In the genomic region with DNA sequence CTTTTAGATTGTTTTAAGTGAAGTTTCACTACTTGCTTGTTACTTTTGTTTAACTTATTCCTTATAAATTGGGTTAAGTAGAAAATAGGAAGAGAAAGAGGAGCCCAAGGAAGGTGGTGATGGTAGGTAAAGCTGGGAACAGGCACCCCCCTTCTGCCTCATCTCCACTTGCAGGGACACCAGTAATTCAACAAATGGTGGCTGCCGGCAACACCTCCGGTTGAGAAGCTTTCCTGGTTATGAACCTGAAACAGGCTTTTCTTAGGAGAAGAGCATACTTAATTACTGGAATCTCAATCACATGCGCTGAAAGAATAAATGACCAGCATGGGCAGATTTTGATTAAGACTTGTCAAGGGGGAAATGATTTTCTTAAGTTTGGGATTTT, we compare ENCODE assay signal across 13 cellular contexts.
A peak's percentile ranks its signal among the peaks of the same experiment; 100 is the strongest.
DNase-seq lines count a peak whose midpoint lies in the region; ATAC-seq and TF ChIP-seq lines count a peak whose summit lies in the region.
"Had no signal": no experiment of that assay in that cellular context is flagged by ENCODE, and none has a peak within 500 bp of the region (broad histone marks: within the 10 kb centered on the region; RNA-seq: fewer than 3 reads in every experiment).

No MANE protein-coding gene starts in this region.

- no peaks in the 10 kb centered on the region for H4K20me1 ChIP-seq in SU-DHL-6 (ENCODE audit: low read depth, low read length)

- H3K4me2 ChIP-seq in SU-DHL-6 (ENCODE audit: low read depth, low read length, poor library complexity, severe bottlenecking): peak overlapping the region; percentile 61

- in situ Hi-C loops in brain microvascular endothelial cell (cut with HindIII; ENCODE audit: low pct_ligation_motif_present, low sequenced_read_pairs): no loop called here

- no peak for TF ChIP-seq CTCF in SU-DHL-6 (IDR thresholded peaks at IDR 0.05; ENCODE audit: insufficient read depth, low read length, poor library complexity, severe bottlenecking)
- TF ChIP-seq CTCF in omental fat pad (IDR thresholded peaks at IDR 0.05): no peak
- no peak for TF ChIP-seq CTCF in brain microvascular endothelial cell (IDR thresholded peaks at IDR 0.05; ENCODE audit: low read depth, low read length, missing control alignments)

- H3K36me3 ChIP-seq in SU-DHL-6 (ENCODE audit: low read length): no peaks in the 10 kb centered on the region
- no peaks in the 10 kb centered on the region for H3K36me3 ChIP-seq in brain microvascular endothelial cell (replicated peaks)
- H3K36me3 ChIP-seq: SJCRH30 had no signal

- DNase-seq in T-helper 2 cell treated with Interferon-gamma antibody and Interleukin-4, amounts not matched to agents 5 μg/mL and 100 μg/mL, for 36 hours (ENCODE audit: low spot score): no peak
- DNase-seq in T-helper 2 cell (no peak), epithelial cell of prostate (ENCODE audit: low read depth, low spot score) (no peak), omental fat pad (ENCODE audit: low spot score) (no peak), SKM-1 (lab: John Stamatoyannopoulos, UW; ENCODE audit: unreplicated experiment) (no peak), brain microvascular endothelial cell (no peak)
- no peak for DNase-seq in stimulated activated effector memory CD8-positive, alpha-beta T cell treated with anti-CD3 and anti-CD28 coated beads, Interleukin-12 subunit alpha, Interleukin-12 subunit beta, amount 100 ng/mL, for 72 hours (ENCODE audit: low spot score in 2 of 2)
- DNase-seq: activated T-cell treated with anti-CD3 and anti-CD28 coated beads, Interleukin-2, amount 50 U/mL, for 4 hours; cortex of kidney; NCI-H2029 treated with DMSO at 0.1 percent for 48 hours; SJCRH30; testis had no signal

- H3K4me3 ChIP-seq in SU-DHL-6 (ENCODE audit: insufficient read depth, low read length, poor library complexity, severe bottlenecking) (no peak overlapping the region), brain microvascular endothelial cell (ENCODE audit: low read depth, low read length) (no peak overlapping the region)
- H3K4me3 ChIP-seq: SJCRH30, testis had no signal

- no peaks in the 10 kb centered on the region for H3K9me2 ChIP-seq in SU-DHL-6 (replicated peaks; ENCODE audit: insufficient read depth, low read length)

- H3K4me1 Mint-ChIP-seq in T-helper 2 cell treated with Interferon-gamma antibody and Interleukin-4, amounts not matched to agents 5 μg/mL and 100 μg/mL, for 36 hours (ENCODE audit: low read depth): peaks cover 73% of the 10 kb centered on the region
- H3K4me1 Mint-ChIP-seq in stimulated activated effector memory CD8-positive, alpha-beta T cell treated with anti-CD3 and anti-CD28 coated beads, Interleukin-12 subunit alpha, Interleukin-12 subunit beta, amount 100 ng/mL, for 72 hours: peaks cover 58% of the 10 kb centered on the region

- peaks cover 30% of the 10 kb centered on the region for H3F3A ChIP-seq in SU-DHL-6 (ENCODE audit: insufficient read depth)

- H3K9ac ChIP-seq in SU-DHL-6 (ENCODE audit: low read length): 0 out of 2 replicates have a peak overlapping the region, but pooled peaks have one; percentile 4

- no peak for ATAC-seq in stimulated activated effector memory CD8-positive, alpha-beta T cell treated with anti-CD3 and anti-CD28 coated beads, Interleukin-12 subunit alpha, Interleukin-12 subunit beta, amount 100 ng/mL, for 72 hours
- ATAC-seq in omental fat pad (ENCODE audit: low FRiP score): no peak
- ATAC-seq: activated T-cell treated with anti-CD3 and anti-CD28 coated beads, Interleukin-2, amount 50 U/mL, for 4 hours had no signal

- H3K27ac Mint-ChIP-seq in T-helper 2 cell treated with Interferon-gamma antibody and Interleukin-4, amounts not matched to agents 5 μg/mL and 100 μg/mL, for 36 hours: peak overlapping the region; percentile 91
- peak overlapping the region; percentile 99 for H3K27ac Mint-ChIP-seq in stimulated activated effector memory CD8-positive, alpha-beta T cell treated with anti-CD3 and anti-CD28 coated beads, Interleukin-12 subunit alpha, Interleukin-12 subunit beta, amount 100 ng/mL, for 72 hours

- no peaks in the 10 kb centered on the region for H3K79me2 ChIP-seq in SU-DHL-6 (ENCODE audit: insufficient read depth, low read length)

- H3K27ac ChIP-seq in SU-DHL-6 (ENCODE audit: low read depth, low read length): peak overlapping the region; percentile 78
- H3K27ac ChIP-seq in epithelial cell of prostate: peak overlapping the region; percentile 91
- no peak overlapping the region for H3K27ac ChIP-seq in brain microvascular endothelial cell
- H3K27ac ChIP-seq: SJCRH30, testis had no signal

- peak overlapping the region; percentile 17 for H2AFZ ChIP-seq in SU-DHL-6 (ENCODE audit: low read depth, low read length, severe bottlenecking)

- H3K27me3 Mint-ChIP-seq in T-helper 2 cell treated with Interferon-gamma antibody and Interleukin-4, amounts not matched to agents 5 μg/mL and 100 μg/mL, for 36 hours (ENCODE audit: low read depth): no peaks in the 10 kb centered on the region

- H3K36me3 Mint-ChIP-seq in T-helper 2 cell treated with Interferon-gamma antibody and Interleukin-4, amounts not matched to agents 5 μg/mL and 100 μg/mL, for 36 hours (ENCODE audit: low read depth): peaks cover 2% of the 10 kb centered on the region
- H3K36me3 Mint-ChIP-seq in stimulated activated effector memory CD8-positive, alpha-beta T cell treated with anti-CD3 and anti-CD28 coated beads, Interleukin-12 subunit alpha, Interleukin-12 subunit beta, amount 100 ng/mL, for 72 hours: no peaks in the 10 kb centered on the region

- H3K9me3 ChIP-seq in SU-DHL-6 (ENCODE audit: insufficient read depth, low read length): no peaks in the 10 kb centered on the region
- H3K9me3 ChIP-seq: SJCRH30, testis had no signal

- H3K4me3 Mint-ChIP-seq in T-helper 2 cell treated with Interferon-gamma antibody and Interleukin-4, amounts not matched to agents 5 μg/mL and 100 μg/mL, for 36 hours: peak overlapping the region; percentile 53
- peak overlapping the region; percentile 63 for H3K4me3 Mint-ChIP-seq in stimulated activated effector memory CD8-positive, alpha-beta T cell treated with anti-CD3 and anti-CD28 coated beads, Interleukin-12 subunit alpha, Interleukin-12 subunit beta, amount 100 ng/mL, for 72 hours
- H3K4me3 Mint-ChIP-seq: activated T-cell treated with anti-CD3 and anti-CD28 coated beads, Interleukin-2, amount 50 U/mL, for 4 hours had no signal

- H3K9me3 Mint-ChIP-seq in T-helper 2 cell treated with Interferon-gamma antibody and Interleukin-4, amounts not matched to agents 5 μg/mL and 100 μg/mL, for 36 hours: no peaks in the 10 kb centered on the region
- H3K9me3 Mint-ChIP-seq in stimulated activated effector memory CD8-positive, alpha-beta T cell treated with anti-CD3 and anti-CD28 coated beads, Interleukin-12 subunit alpha, Interleukin-12 subunit beta, amount 100 ng/mL, for 72 hours: no peaks in the 10 kb centered on the region
- H3K9me3 Mint-ChIP-seq: activated T-cell treated with anti-CD3 and anti-CD28 coated beads, Interleukin-2, amount 50 U/mL, for 4 hours had no signal

- no peaks in the 10 kb centered on the region for H3K27me3 ChIP-seq in SU-DHL-6 (ENCODE audit: low read length)
- no peaks in the 10 kb centered on the region for H3K27me3 ChIP-seq in brain microvascular endothelial cell (replicated peaks)
- H3K27me3 ChIP-seq: SJCRH30, testis had no signal
